In genomic region chr2:119429225-119430000, GRCh38 we compare ENCODE assay signal across 1 cellular context.
TF ChIP-seq lines count a peak whose summit lies in the region.

No MANE protein-coding gene starts in this region.

TF ChIP-seq in A549, 52 proteins besides CTCF, POLR2A, EP300 and RAD21 (continued from another document):
- no peak for TF ChIP-seq KDM1A (IDR thresholded peaks at IDR 0.05; ENCODE audit: low read depth)
- TF ChIP-seq FOSL2 (IDR thresholded peaks at IDR 0.05) = no peak
- TF ChIP-seq FOSL2 (CRISPR knock-in tag; IDR thresholded peaks at IDR 0.05) = no peak
- no peak for TF ChIP-seq SMC3 (IDR thresholded peaks at IDR 0.05)
- TF ChIP-seq GATA3 (IDR thresholded peaks at IDR 0.05; ENCODE audit: borderline replicate concordance) = no peak
- no peak for TF ChIP-seq JUN (IDR thresholded peaks at IDR 0.05)
- TF ChIP-seq ZFP36 (IDR thresholded peaks at IDR 0.05; ENCODE audit: borderline replicate concordance, partially characterized antibody) = no peak
- TF ChIP-seq FOXS1 (CRISPR knock-in tag; IDR thresholded peaks at IDR 0.05) = no peak
- no peak for TF ChIP-seq RARB (CRISPR knock-in tag; IDR thresholded peaks at IDR 0.05)
TF ChIP-seq in A549: peak in this region for 0.
